ENCODE assay signal across 8 cellular contexts in the genomic region with DNA sequence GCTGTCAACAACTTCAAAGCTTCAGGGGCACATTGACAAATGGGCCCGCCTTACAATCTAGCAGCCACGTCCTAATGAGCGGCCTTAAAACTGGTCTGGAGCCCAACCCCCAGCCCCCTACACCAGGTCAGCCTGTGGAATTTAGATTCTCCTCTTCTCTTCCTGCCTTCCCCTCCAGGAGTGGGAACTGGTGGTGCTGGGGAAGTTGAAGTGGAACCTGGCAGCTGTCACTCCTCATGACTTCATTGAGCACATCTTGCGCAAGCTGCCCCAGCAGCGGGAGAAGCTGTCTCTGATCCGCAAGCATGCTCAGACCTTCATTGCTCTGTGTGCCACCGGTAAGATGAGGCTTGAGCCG. TPM values are rescaled to one million over a fixed set of nuclear protein-coding genes. Genes with fewer than 3 reads are reported as not detected.
DNase-seq lines count a peak whose midpoint lies in the region; ATAC-seq and TF ChIP-seq lines count a peak whose summit lies in the region.

No MANE protein-coding gene starts in this region.

- WGBS in hepatocyte (ENCODE audit: low lambda C conversion rate, missing lambda C conversion rate), result 42% methylated on average over 6 of the region's 8 CpGs
- 59% methylated on average over 8 of the region's 8 CpGs for WGBS in smooth muscle cell (ENCODE audit: low lambda C conversion rate)

- peaks cover 55% of the 10 kb centered on the region for H3K4me1 Mint-ChIP-seq in T-helper 1 cell treated with Interleukin-12 subunit alpha and Interleukin-12 subunit beta and Interleukin-4 antibody, amounts not matched to agents 30 μg/mL and 1 μg/mL, for 36 hours (ENCODE audit: low read depth)
- H3K4me1 Mint-ChIP-seq in activated CD8-positive, alpha-beta T cell treated with anti-CD3 and anti-CD28 coated beads, Interleukin-2, amount 10 ng/mL, durations not matched to agents 7 days and 5 days (ENCODE audit: low read depth), result peaks cover 68% of the 10 kb centered on the region

- H3K79me2 ChIP-seq in hepatocyte (peaks cover 88% of the 10 kb centered on the region), smooth muscle cell (ENCODE audit: low read depth) (peaks cover 97% of the 10 kb centered on the region)

- CTCF ChIA-PET in activated CD8-positive, alpha-beta T cell treated with anti-CD3 and anti-CD28 coated beads, Interleukin-2, amount 10 ng/mL, durations not matched to agents 7 days and 5 days (lab: Charles Lee), result interaction anchor here (0.7 to 12.7 kb wide), 15 partner anchors 10 to 978 kb away, joined by 3 to 242 read pairs (median 37); no protein-coding TSS in a partner anchor

- H3K4me3 ChIP-seq in hepatocyte (no peak overlapping the region), smooth muscle cell (peak overlapping the region; percentile 0)

- H3K27me3 Mint-ChIP-seq in T-helper 1 cell treated with Interleukin-12 subunit alpha and Interleukin-12 subunit beta and Interleukin-4 antibody, amounts not matched to agents 30 μg/mL and 1 μg/mL, for 36 hours (ENCODE audit: low read depth), result no peaks in the 10 kb centered on the region
- no peaks in the 10 kb centered on the region for H3K27me3 Mint-ChIP-seq in activated CD8-positive, alpha-beta T cell treated with anti-CD3 and anti-CD28 coated beads, Interleukin-2, amount 10 ng/mL, durations not matched to agents 7 days and 5 days (ENCODE audit: low read depth)

- H3K27ac ChIP-seq in hepatocyte, result peak overlapping the region; percentile 51
- peak overlapping the region; percentile 46 for H3K27ac ChIP-seq in smooth muscle cell (ENCODE audit: low read depth)

- no peaks in the 10 kb centered on the region for H3K9me3 Mint-ChIP-seq in T-helper 1 cell treated with Interleukin-12 subunit alpha and Interleukin-12 subunit beta and Interleukin-4 antibody, amounts not matched to agents 30 μg/mL and 1 μg/mL, for 36 hours
- no peaks in the 10 kb centered on the region for H3K9me3 Mint-ChIP-seq in activated CD8-positive, alpha-beta T cell treated with anti-CD3 and anti-CD28 coated beads, Interleukin-2, amount 10 ng/mL, durations not matched to agents 7 days and 5 days (ENCODE audit: insufficient read depth)

- POLR2A ChIA-PET in activated CD8-positive, alpha-beta T cell treated with anti-CD3 and anti-CD28 coated beads, Interleukin-2, amount 10 ng/mL, durations not matched to agents 7 days and 5 days (lab: Charles Lee), result interaction anchor here (0.7 to 12.1 kb wide), 11 partner anchors 10 to 395 kb away, joined by 3 to 260 read pairs (median 3); no protein-coding TSS in a partner anchor

- H3K27me3 ChIP-seq in hepatocyte (no peaks in the 10 kb centered on the region), smooth muscle cell (ENCODE audit: low read depth) (no peaks in the 10 kb centered on the region)

- H3K36me3 ChIP-seq in hepatocyte (replicated peaks; ENCODE audit: insufficient read depth, low read depth) (no peaks in the 10 kb centered on the region), smooth muscle cell (ENCODE audit: low read depth) (peaks cover 11% of the 10 kb centered on the region)

- H3K9ac ChIP-seq in smooth muscle cell (ENCODE audit: low read depth), result no peak overlapping the region

- no peaks in the 10 kb centered on the region for H3K9me2 ChIP-seq in hepatocyte (replicated peaks; ENCODE audit: insufficient read depth)

- H3K4me2 ChIP-seq in hepatocyte (peak overlapping the region; percentile 71), smooth muscle cell (peak overlapping the region; percentile 96)

- no peak for ATAC-seq in activated CD8-positive, alpha-beta T cell treated with anti-CD3 and anti-CD28 coated beads, Interleukin-2, amount 10 ng/mL, durations not matched to agents 7 days and 5 days
- ATAC-seq in GM21576 (IDR thresholded peaks at IDR 0.05; ENCODE audit: unreplicated experiment), result no peak

- H3K9me3 ChIP-seq in hepatocyte (ENCODE audit: low read depth), result no peaks in the 10 kb centered on the region
- no peaks in the 10 kb centered on the region for H3K9me3 ChIP-seq in smooth muscle cell (replicated peaks; ENCODE audit: low read depth)

- H3K4me3 Mint-ChIP-seq in T-helper 1 cell treated with Interleukin-12 subunit alpha and Interleukin-12 subunit beta and Interleukin-4 antibody, amounts not matched to agents 30 μg/mL and 1 μg/mL, for 36 hours, result peak overlapping the region; percentile 87
- H3K4me3 Mint-ChIP-seq in activated CD8-positive, alpha-beta T cell treated with anti-CD3 and anti-CD28 coated beads, Interleukin-2, amount 10 ng/mL, durations not matched to agents 7 days and 5 days, result peak overlapping the region; percentile 99

- no peak for TF ChIP-seq CTCF in hepatocyte (IDR thresholded peaks at IDR 0.05; ENCODE audit: poor library complexity)
- TF ChIP-seq CTCF in smooth muscle cell (IDR thresholded peaks at IDR 0.05; ENCODE audit: borderline replicate concordance, insufficient read depth, poor library complexity, severe bottlenecking), result no peak

- peaks cover 26% of the 10 kb centered on the region for H3F3A ChIP-seq in smooth muscle cell (ENCODE audit: low read depth)

- DNase-seq in T-helper 1 cell (no peak), hepatocyte (ENCODE audit: low spot score) (peak; percentile 71), smooth muscle cell (lab: John Stamatoyannopoulos, UW; ENCODE audit: unreplicated experiment) (no peak), NCI-H2081 (lab: John Stamatoyannopoulos, UW) (no peak), NCI-H146 (lab: John Stamatoyannopoulos, UW) (no peak)
- DNase-seq in activated CD8-positive, alpha-beta T cell treated with anti-CD3 and anti-CD28 coated beads, Interleukin-2, amount 10 ng/mL, durations not matched to agents 7 days and 5 days, result peak; percentile 21

- H3K36me3 Mint-ChIP-seq in T-helper 1 cell treated with Interleukin-12 subunit alpha and Interleukin-12 subunit beta and Interleukin-4 antibody, amounts not matched to agents 30 μg/mL and 1 μg/mL, for 36 hours (ENCODE audit: low read depth), result peaks cover 80% of the 10 kb centered on the region
- peaks cover 96% of the 10 kb centered on the region for H3K36me3 Mint-ChIP-seq in activated CD8-positive, alpha-beta T cell treated with anti-CD3 and anti-CD28 coated beads, Interleukin-2, amount 10 ng/mL, durations not matched to agents 7 days and 5 days (ENCODE audit: low read depth)

- H2AFZ ChIP-seq in hepatocyte, result no peak overlapping the region
- no peak overlapping the region for H2AFZ ChIP-seq in smooth muscle cell (ENCODE audit: low read depth)

- peaks cover 61% of the 10 kb centered on the region for H4K20me1 ChIP-seq in hepatocyte (ENCODE audit: insufficient read depth, poor library complexity, severe bottlenecking)
- peaks cover 94% of the 10 kb centered on the region for H4K20me1 ChIP-seq in smooth muscle cell (ENCODE audit: low read depth)

- H3K4me1 ChIP-seq in hepatocyte (ENCODE audit: insufficient read depth) (peaks cover 53% of the 10 kb centered on the region), smooth muscle cell (ENCODE audit: low read depth) (peaks cover 9% of the 10 kb centered on the region)

- peak overlapping the region; percentile 71 for H3K27ac Mint-ChIP-seq in T-helper 1 cell treated with Interleukin-12 subunit alpha and Interleukin-12 subunit beta and Interleukin-4 antibody, amounts not matched to agents 30 μg/mL and 1 μg/mL, for 36 hours
- H3K27ac Mint-ChIP-seq in activated CD8-positive, alpha-beta T cell treated with anti-CD3 and anti-CD28 coated beads, Interleukin-2, amount 10 ng/mL, durations not matched to agents 7 days and 5 days, result peak overlapping the region; percentile 77

RNA-seq across cellular contexts. Expression of a gene that starts 5.0 kb away (rescaled TPM):
- 100 to 1,000 TPM; 572 to 592 TPM for total RNA-seq in activated CD8-positive, alpha-beta T cell treated with anti-CD3 and anti-CD28 coated beads, Interleukin-2, amount 10 ng/mL, durations not matched to agents 7 days and 5 days
- total RNA-seq in hepatocyte, result 232 and 250 TPM in 2 replicates
- polyA plus RNA-seq in hepatocyte, result 131 and 157 TPM in 2 replicates
- 462 and 556 TPM in 2 replicates for total RNA-seq in smooth muscle cell
- 280 and 356 TPM in 2 replicates for polyA plus RNA-seq in smooth muscle cell

RNA-seq across cellular contexts. Expression of a gene that starts 42.5 kb away (rescaled TPM):
- total RNA-seq in activated CD8-positive, alpha-beta T cell treated with anti-CD3 and anti-CD28 coated beads, Interleukin-2, amount 10 ng/mL, durations not matched to agents 7 days and 5 days, result 10 to 100 TPM; 14.7 to 15.8 TPM
- total RNA-seq in hepatocyte (6.9 and 7.9 TPM in 2 replicates), smooth muscle cell (21.0 and 21.6 TPM in 2 replicates)
- polyA plus RNA-seq in hepatocyte (9.8 and 12.3 TPM in 2 replicates), smooth muscle cell (26.1 and 36.0 TPM in 2 replicates)

Comparison
In these comparisons a context has a peak if more than half of its experiments do, and no peak if none do; other contexts are left out.
1. DNase-seq: peak in activated CD8-positive, alpha-beta T cell treated with anti-CD3 and anti-CD28 coated beads, Interleukin-2, amount 10 ng/mL, durations not matched to agents 7 days and 5 days (single experiment) and hepatocyte (single experiment); none in T-helper 1 cell (0 of 5), smooth muscle cell (single experiment), NCI-H2081 (0 of 2) and NCI-H146 (single experiment).